ENCODE assay signal across 2 cellular contexts in the genomic region with DNA sequence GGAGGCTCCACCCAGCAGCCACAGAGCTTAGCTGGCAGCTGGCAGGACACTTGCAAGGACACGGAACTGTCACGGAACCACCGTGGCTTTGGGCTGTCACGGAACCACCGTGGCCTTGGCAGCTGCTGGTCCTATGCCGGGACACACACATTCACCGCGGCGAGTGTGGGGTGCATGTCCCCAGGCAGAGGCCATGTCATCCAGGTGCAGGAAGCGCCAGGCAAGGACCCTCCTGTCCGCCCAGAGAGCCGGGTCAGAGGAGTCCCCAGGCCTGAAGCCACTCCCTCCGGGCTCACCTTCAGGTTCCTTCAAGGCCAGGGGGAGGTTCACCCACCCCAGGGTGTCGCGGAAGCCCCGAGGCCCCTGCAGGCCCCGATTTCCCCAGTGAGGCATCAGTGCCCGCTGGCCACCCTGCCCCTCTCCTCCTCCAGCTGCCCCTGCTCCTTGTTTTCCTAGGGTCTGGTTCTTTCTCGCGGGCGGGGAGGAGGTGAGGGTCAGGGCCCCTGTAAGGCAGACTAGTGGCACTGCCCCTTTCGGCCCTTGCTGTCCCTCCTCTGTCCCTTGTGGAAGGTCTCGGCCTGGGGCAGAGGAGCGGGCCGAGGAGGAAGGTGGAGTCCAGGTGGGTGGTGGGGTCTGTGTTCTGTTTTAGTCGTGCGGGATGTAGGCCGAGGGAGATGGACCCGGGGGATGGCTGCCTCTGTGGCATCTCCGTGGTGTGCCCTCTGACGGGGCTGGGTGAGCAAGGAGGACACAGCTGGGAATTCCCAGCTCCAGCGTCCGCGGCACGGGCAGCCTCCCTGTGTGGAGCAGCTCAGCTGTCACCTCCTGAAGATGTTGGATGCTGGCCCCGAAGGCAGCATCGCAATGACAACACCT.
TF ChIP-seq lines count a peak whose summit lies in the region.

No MANE protein-coding gene starts in this region.

TF ChIP-seq in HepG2, 621 proteins besides CTCF, POLR2A, EP300 and RAD21:
- TF ChIP-seq, protein P1, sequence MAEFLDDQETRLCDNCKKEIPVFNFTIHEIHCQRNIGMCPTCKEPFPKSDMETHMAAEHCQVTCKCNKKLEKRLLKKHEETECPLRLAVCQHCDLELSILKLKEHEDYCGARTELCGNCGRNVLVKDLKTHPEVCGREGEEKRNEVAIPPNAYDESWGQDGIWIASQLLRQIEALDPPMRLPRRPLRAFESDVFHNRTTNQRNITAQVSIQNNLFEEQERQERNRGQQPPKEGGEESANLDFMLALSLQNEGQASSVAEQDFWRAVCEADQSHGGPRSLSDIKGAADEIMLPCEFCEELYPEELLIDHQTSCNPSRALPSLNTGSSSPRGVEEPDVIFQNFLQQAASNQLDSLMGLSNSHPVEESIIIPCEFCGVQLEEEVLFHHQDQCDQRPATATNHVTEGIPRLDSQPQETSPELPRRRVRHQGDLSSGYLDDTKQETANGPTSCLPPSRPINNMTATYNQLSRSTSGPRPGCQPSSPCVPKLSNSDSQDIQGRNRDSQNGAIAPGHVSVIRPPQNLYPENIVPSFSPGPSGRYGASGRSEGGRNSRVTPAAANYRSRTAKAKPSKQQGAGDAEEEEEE (CRISPR knock-in tag; IDR thresholded peaks at IDR 0.05; ENCODE audit: borderline replicate concordance), result no peak
- TF ChIP-seq, protein P2, sequence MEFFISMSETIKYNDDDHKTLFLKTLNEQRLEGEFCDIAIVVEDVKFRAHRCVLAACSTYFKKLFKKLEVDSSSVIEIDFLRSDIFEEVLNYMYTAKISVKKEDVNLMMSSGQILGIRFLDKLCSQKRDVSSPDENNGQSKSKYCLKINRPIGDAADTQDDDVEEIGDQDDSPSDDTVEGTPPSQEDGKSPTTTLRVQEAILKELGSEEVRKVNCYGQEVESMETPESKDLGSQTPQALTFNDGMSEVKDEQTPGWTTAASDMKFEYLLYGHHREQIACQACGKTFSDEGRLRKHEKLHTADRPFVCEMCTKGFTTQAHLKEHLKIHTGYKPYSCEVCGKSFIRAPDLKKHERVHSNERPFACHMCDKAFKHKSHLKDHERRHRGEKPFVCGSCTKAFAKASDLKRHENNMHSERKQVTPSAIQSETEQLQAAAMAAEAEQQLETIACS (CRISPR knock-in tag; IDR thresholded peaks at IDR 0.05), result no peak
- no peak for TF ChIP-seq JUN (CRISPR knock-in tag; IDR thresholded peaks at IDR 0.05)
- TF ChIP-seq ZFP36L2 (CRISPR knock-in tag; IDR thresholded peaks at IDR 0.05), result no peak
- TF ChIP-seq FOXK1 (CRISPR knock-in tag; IDR thresholded peaks at IDR 0.05; ENCODE audit: borderline replicate concordance, low read depth), result no peak
- TF ChIP-seq, protein P3, sequence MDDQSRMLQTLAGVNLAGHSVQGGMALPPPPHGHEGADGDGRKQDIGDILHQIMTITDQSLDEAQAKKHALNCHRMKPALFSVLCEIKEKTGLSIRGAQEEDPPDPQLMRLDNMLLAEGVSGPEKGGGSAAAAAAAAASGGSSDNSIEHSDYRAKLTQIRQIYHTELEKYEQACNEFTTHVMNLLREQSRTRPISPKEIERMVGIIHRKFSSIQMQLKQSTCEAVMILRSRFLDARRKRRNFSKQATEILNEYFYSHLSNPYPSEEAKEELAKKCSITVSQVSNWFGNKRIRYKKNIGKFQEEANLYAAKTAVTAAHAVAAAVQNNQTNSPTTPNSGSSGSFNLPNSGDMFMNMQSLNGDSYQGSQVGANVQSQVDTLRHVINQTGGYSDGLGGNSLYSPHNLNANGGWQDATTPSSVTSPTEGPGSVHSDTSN (CRISPR knock-in tag; IDR thresholded peaks at IDR 0.05; ENCODE audit: borderline replicate concordance), result no peak
- TF ChIP-seq, protein P4, sequence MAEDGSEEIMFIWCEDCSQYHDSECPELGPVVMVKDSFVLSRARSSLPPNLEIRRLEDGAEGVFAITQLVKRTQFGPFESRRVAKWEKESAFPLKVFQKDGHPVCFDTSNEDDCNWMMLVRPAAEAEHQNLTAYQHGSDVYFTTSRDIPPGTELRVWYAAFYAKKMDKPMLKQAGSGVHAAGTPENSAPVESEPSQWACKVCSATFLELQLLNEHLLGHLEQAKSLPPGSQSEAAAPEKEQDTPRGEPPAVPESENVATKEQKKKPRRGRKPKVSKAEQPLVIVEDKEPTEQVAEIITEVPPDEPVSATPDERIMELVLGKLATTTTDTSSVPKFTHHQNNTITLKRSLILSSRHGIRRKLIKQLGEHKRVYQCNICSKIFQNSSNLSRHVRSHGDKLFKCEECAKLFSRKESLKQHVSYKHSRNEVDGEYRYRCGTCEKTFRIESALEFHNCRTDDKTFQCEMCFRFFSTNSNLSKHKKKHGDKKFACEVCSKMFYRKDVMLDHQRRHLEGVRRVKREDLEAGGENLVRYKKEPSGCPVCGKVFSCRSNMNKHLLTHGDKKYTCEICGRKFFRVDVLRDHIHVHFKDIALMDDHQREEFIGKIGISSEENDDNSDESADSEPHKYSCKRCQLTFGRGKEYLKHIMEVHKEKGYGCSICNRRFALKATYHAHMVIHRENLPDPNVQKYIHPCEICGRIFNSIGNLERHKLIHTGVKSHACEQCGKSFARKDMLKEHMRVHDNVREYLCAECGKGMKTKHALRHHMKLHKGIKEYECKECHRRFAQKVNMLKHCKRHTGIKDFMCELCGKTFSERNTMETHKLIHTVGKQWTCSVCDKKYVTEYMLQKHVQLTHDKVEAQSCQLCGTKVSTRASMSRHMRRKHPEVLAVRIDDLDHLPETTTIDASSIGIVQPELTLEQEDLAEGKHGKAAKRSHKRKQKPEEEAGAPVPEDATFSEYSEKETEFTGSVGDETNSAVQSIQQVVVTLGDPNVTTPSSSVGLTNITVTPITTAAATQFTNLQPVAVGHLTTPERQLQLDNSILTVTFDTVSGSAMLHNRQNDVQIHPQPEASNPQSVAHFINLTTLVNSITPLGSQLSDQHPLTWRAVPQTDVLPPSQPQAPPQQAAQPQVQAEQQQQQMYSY (CRISPR knock-in tag; IDR thresholded peaks at IDR 0.05), result no peak
- no peak for TF ChIP-seq ETV6 (CRISPR knock-in tag; conservative IDR thresholded peaks at IDR 0.05)
- no peak for TF ChIP-seq ZNF20 (CRISPR knock-in tag; IDR thresholded peaks at IDR 0.05)
- TF ChIP-seq, protein P5, sequence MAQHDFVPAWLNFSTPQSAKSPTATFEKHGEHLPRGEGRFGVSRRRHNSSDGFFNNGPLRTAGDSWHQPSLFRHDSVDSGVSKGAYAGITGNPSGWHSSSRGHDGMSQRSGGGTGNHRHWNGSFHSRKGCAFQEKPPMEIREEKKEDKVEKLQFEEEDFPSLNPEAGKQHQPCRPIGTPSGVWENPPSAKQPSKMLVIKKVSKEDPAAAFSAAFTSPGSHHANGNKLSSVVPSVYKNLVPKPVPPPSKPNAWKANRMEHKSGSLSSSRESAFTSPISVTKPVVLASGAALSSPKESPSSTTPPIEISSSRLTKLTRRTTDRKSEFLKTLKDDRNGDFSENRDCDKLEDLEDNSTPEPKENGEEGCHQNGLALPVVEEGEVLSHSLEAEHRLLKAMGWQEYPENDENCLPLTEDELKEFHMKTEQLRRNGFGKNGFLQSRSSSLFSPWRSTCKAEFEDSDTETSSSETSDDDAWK (CRISPR knock-in tag; IDR thresholded peaks at IDR 0.05), result no peak
- TF ChIP-seq DNMT1 (CRISPR knock-in tag; IDR thresholded peaks at IDR 0.05), result no peak
- no peak for TF ChIP-seq ZEB1 (IDR thresholded peaks at IDR 0.05; ENCODE audit: insufficient replicate concordance, low read depth)
- TF ChIP-seq HNRNPLL (IDR thresholded peaks at IDR 0.05; ENCODE audit: low read depth, low read length, poor library complexity, severe bottlenecking), result no peak

TF ChIP-seq in WTC11, 78 proteins besides CTCF, POLR2A, EP300 and RAD21:
- TF ChIP-seq TP53 (CRISPR knock-in tag; IDR thresholded peaks at IDR 0.05), result no peak
- TF ChIP-seq, protein P6, sequence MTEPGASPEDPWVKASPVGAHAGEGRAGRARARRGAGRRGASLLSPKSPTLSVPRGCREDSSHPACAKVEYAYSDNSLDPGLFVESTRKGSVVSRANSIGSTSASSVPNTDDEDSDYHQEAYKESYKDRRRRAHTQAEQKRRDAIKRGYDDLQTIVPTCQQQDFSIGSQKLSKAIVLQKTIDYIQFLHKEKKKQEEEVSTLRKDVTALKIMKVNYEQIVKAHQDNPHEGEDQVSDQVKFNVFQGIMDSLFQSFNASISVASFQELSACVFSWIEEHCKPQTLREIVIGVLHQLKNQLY (CRISPR knock-in tag; IDR thresholded peaks at IDR 0.05), result no peak
- no peak for TF ChIP-seq GTF2I (CRISPR knock-in tag; conservative IDR thresholded peaks at IDR 0.05)
- TF ChIP-seq JAZF1 (CRISPR knock-in tag; IDR thresholded peaks at IDR 0.05), result no peak
- no peak for TF ChIP-seq JUN (CRISPR knock-in tag; IDR thresholded peaks at IDR 0.05)
